Comparison of ENCODE assay signal across 26 cellular contexts in the genomic region with DNA sequence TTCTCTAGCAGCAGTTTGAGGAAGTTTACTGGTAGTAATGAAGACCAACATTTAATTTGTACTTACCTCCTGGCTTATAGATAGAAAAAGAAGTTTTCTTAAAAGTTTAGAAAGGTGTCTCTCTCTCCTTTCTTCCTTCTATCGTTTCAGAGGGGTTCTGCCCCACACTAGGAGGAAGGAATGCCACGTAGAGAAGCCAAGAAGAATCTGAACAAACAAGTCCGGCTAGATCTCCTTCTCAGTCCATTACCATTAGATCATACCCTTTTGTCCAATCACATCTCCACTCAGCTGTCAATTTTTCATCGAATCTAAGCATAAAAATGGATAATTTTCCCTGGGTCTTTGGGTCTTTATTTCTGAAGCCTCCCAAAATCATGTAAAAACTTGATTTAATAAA.
"Had no signal": no experiment of that assay in that cellular context is flagged by ENCODE, and none has a peak within 500 bp of the region (broad histone marks: within the 10 kb centered on the region; RNA-seq: fewer than 3 reads in every experiment).

No MANE protein-coding gene starts in this region.

- H3K9me3 ChIP-seq: colonic mucosa, esophagus muscularis mucosa, gastroesophageal sphincter, heart left ventricle, ovary, psoas muscle, sigmoid colon, thoracic aorta, tibial nerve, vagina had no signal

- DNase-seq: colonic mucosa; effector CD8-positive, alpha-beta T cell; endodermal cell; foreskin keratinocyte; heart left ventricle; kidney; mesenchymal stem cell; naive thymus-derived CD8-positive, alpha-beta T cell; nephron progenitor cell; occipital lobe; ovary; posterior cingulate gyrus; psoas muscle; right cardiac atrium; sigmoid colon; spleen; stimulated activated CD4-positive, alpha-beta T cell treated with anti-CD3 and anti-CD28 coated beads, Interleukin-4, amount 100 ng/mL, for 4 hours; stimulated activated naive CD8-positive, alpha-beta T cell treated with anti-CD3 and anti-CD28 coated beads, Interleukin-15, Interleukin-2, amounts not matched to agents 100 U/mL and 50 U/mL, for 24 hours had no signal

- H3K36me3 ChIP-seq: colonic mucosa, esophagus muscularis mucosa, gastroesophageal sphincter, heart left ventricle, ovary, sigmoid colon, spleen, thoracic aorta, tibial nerve, vagina had no signal

- H3K4me3 ChIP-seq: colonic mucosa, esophagus muscularis mucosa, gastroesophageal sphincter, heart left ventricle, hepatocyte, ovary, psoas muscle, sigmoid colon, spleen, thoracic aorta, tibial nerve, vagina had no signal

- H3K36me3 Mint-ChIP-seq: naive thymus-derived CD8-positive, alpha-beta T cell; stimulated activated memory B cell treated with anti-CD40 and anti-IgM and Interleukin-4, amounts not matched to agents 10 μg/mL and 1 μg/mL and 100 μg/mL, for 72 hours had no signal

- H3K27me3 ChIP-seq: colonic mucosa, esophagus muscularis mucosa, foreskin keratinocyte, gastroesophageal sphincter, heart left ventricle, hepatocyte, ovary, sigmoid colon, spleen, tibial nerve, vagina had no signal

- H3K79me2 ChIP-seq: hepatocyte had no signal

- H3K4me2 ChIP-seq: hepatocyte had no signal

- H3K27ac Mint-ChIP-seq: dendritic cell treated with granulocyte-macrophage colony-stimulating factor and Interleukin-4, amounts not matched to agents 40 ng/mL and 50 ng/mL, for 4 days; endodermal cell; naive thymus-derived CD8-positive, alpha-beta T cell; nephron progenitor cell; stimulated activated memory B cell treated with anti-CD40 and anti-IgM and Interleukin-4, amounts not matched to agents 10 μg/mL and 1 μg/mL and 100 μg/mL, for 72 hours had no signal

- H3K4me3 Mint-ChIP-seq: dendritic cell treated with granulocyte-macrophage colony-stimulating factor and Interleukin-4, amounts not matched to agents 40 ng/mL and 50 ng/mL, for 4 days; endodermal cell; naive thymus-derived CD8-positive, alpha-beta T cell; nephron progenitor cell; stimulated activated memory B cell treated with anti-CD40 and anti-IgM and Interleukin-4, amounts not matched to agents 10 μg/mL and 1 μg/mL and 100 μg/mL, for 72 hours had no signal

- H3K27me3 Mint-ChIP-seq: dendritic cell treated with granulocyte-macrophage colony-stimulating factor and Interleukin-4, amounts not matched to agents 40 ng/mL and 50 ng/mL, for 4 days; naive thymus-derived CD8-positive, alpha-beta T cell; stimulated activated memory B cell treated with anti-CD40 and anti-IgM and Interleukin-4, amounts not matched to agents 10 μg/mL and 1 μg/mL and 100 μg/mL, for 72 hours had no signal

- H2AFZ ChIP-seq: hepatocyte had no signal

- H3K4me1 ChIP-seq: colonic mucosa, esophagus muscularis mucosa, foreskin keratinocyte, gastroesophageal sphincter, heart left ventricle, psoas muscle, sigmoid colon, spleen, tibial nerve, vagina had no signal

- H3K27ac ChIP-seq: colonic mucosa, esophagus muscularis mucosa, foreskin keratinocyte, gastroesophageal sphincter, heart left ventricle, hepatocyte, ovary, psoas muscle, sigmoid colon, spleen, thoracic aorta, tibial nerve, vagina had no signal

- H3K9me3 Mint-ChIP-seq: endodermal cell, nephron progenitor cell had no signal

- H3K4me1 Mint-ChIP-seq: endodermal cell; naive thymus-derived CD8-positive, alpha-beta T cell; nephron progenitor cell; stimulated activated memory B cell treated with anti-CD40 and anti-IgM and Interleukin-4, amounts not matched to agents 10 μg/mL and 1 μg/mL and 100 μg/mL, for 72 hours had no signal
